In genomic region chr7:44961844-44962482, GRCh38 we compare ENCODE assay signal across 10 cellular contexts. TPM values are rescaled to one million over a fixed set of nuclear protein-coding genes. Genes with fewer than 3 reads are reported as not detected.
A peak's percentile ranks its signal among the peaks of the same experiment; 100 is the strongest.
DNase-seq lines count a peak whose midpoint lies in the region; ATAC-seq, FAIRE-seq and TF ChIP-seq lines count a peak whose summit lies in the region.
"Had no signal": no experiment of that assay in that cellular context is flagged by ENCODE, and none has a peak within 500 bp of the region (broad histone marks: within the 10 kb centered on the region; RNA-seq: fewer than 3 reads in every experiment).

No MANE protein-coding gene starts in this region.

- peak overlapping the region; percentile 41 for H3K4me3 ChIP-seq in HUES64 (ENCODE audit: low read length)
- peak overlapping the region; percentile 53 to 56 (median 54) for H3K4me3 ChIP-seq in esophagus muscularis mucosa

- DNase-seq in G401 (ENCODE audit: low spot score) = peak; percentile 40
- DNase-seq in esophagus muscularis mucosa (ENCODE audit: extremely low spot score) = no peak
- DNase-seq in sciatic nerve (ENCODE audit: low spot score) = no peak
- DNase-seq in D721Med (ENCODE audit: insufficient read length, low spot score) = no peak
- DNase-seq in NCI-H2029 (lab: John Stamatoyannopoulos, UW) = no peak
- no peak for DNase-seq in T-helper 2 cell treated with Interferon-gamma antibody and Interleukin-4, amounts not matched to agents 5 μg/mL and 100 μg/mL, for 36 hours (ENCODE audit: low spot score)
- DNase-seq: NCI-H1417 treated with DMSO at 0.1 percent for 48 hours had no signal

- TF ChIP-seq CTCF in esophagus muscularis mucosa (IDR thresholded peaks at IDR 0.05) (no peak), D721Med (IDR thresholded peaks at IDR 0.05; ENCODE audit: insufficient read depth, missing control alignments) (no peak)

- peak; percentile 36 for ATAC-seq in sciatic nerve
- ATAC-seq in GM21529 (IDR thresholded peaks at IDR 0.05; ENCODE audit: unreplicated experiment) = no peak

- peaks cover 39% of the 10 kb centered on the region for H3K27me3 ChIP-seq in HUES64 (ENCODE audit: insufficient read depth, low read length)
- H3K27me3 ChIP-seq in esophagus muscularis mucosa = peaks cover 0 to 32% (median 0%) of the 10 kb centered on the region in 4 donors

- intact Hi-C loops in esophagus muscularis mucosa (cut with DNase I) (no loop called here), sciatic nerve (cut with DNase I) (loop anchor here (10.0 kb wide), 1 partner anchor 173 kb away; no protein-coding TSS in a partner anchor)

- H3K27ac ChIP-seq in HUES64 (ENCODE audit: low read depth, low read length) = no peak overlapping the region
- H3K27ac ChIP-seq in esophagus muscularis mucosa (replicated peaks in 1 of 4) = no peak overlapping the region

- H3K36me3 Mint-ChIP-seq in T-helper 2 cell treated with Interferon-gamma antibody and Interleukin-4, amounts not matched to agents 5 μg/mL and 100 μg/mL, for 36 hours (ENCODE audit: low read depth) = peaks cover 38% of the 10 kb centered on the region

- H3K4me1 Mint-ChIP-seq in T-helper 2 cell treated with Interferon-gamma antibody and Interleukin-4, amounts not matched to agents 5 μg/mL and 100 μg/mL, for 36 hours (ENCODE audit: low read depth) = peaks cover 15% of the 10 kb centered on the region

- H3K27me3 Mint-ChIP-seq in T-helper 2 cell treated with Interferon-gamma antibody and Interleukin-4, amounts not matched to agents 5 μg/mL and 100 μg/mL, for 36 hours (ENCODE audit: low read depth) = no peaks in the 10 kb centered on the region

- 72% methylated on average over 16 of the region's 16 CpGs for WGBS in HUES64
- WGBS in esophagus muscularis mucosa = 88% methylated on average over 4 of the region's 16 CpGs

- no peak for TF ChIP-seq EP300 in esophagus muscularis mucosa (IDR thresholded peaks at IDR 0.05)

- H3K4me1 ChIP-seq in HUES64 (ENCODE audit: insufficient read depth, low read length) (no peaks in the 10 kb centered on the region), esophagus muscularis mucosa (peaks cover 9 to 15% (median 14%) of the 10 kb centered on the region in 4 donors)

- in situ Hi-C loops in G401 (cut with HindIII; ENCODE audit: low sequenced_read_pairs) = no loop called here

- H3K27ac Mint-ChIP-seq in T-helper 2 cell treated with Interferon-gamma antibody and Interleukin-4, amounts not matched to agents 5 μg/mL and 100 μg/mL, for 36 hours = no peak overlapping the region

- FAIRE-seq in D721Med (lab: Jason Lieb, UNC) = no peak
- FAIRE-seq: colon had no signal

- H3K9me3 ChIP-seq in HUES64 (ENCODE audit: insufficient read depth, low read depth, low read length) = no peaks in the 10 kb centered on the region
- no peaks in the 10 kb centered on the region for H3K9me3 ChIP-seq in esophagus muscularis mucosa

- no peaks in the 10 kb centered on the region for H3K36me3 ChIP-seq in HUES64 (ENCODE audit: insufficient read depth, low read length)
- no peaks in the 10 kb centered on the region for H3K36me3 ChIP-seq in esophagus muscularis mucosa

- H3K9me3 Mint-ChIP-seq in T-helper 2 cell treated with Interferon-gamma antibody and Interleukin-4, amounts not matched to agents 5 μg/mL and 100 μg/mL, for 36 hours = no peaks in the 10 kb centered on the region

- TF ChIP-seq POLR2A in esophagus muscularis mucosa (IDR thresholded peaks at IDR 0.05; ENCODE audit: low read depth) = no peak

- peak overlapping the region; percentile 72 for H3K9ac ChIP-seq in HUES64 (ENCODE audit: low read depth, low read length)

- no peak overlapping the region for H3K4me3 Mint-ChIP-seq in T-helper 2 cell treated with Interferon-gamma antibody and Interleukin-4, amounts not matched to agents 5 μg/mL and 100 μg/mL, for 36 hours

RNA-seq across cellular contexts. Expression of gene MYO1G, which starts 16.9 kb away (rescaled TPM):
- total RNA-seq in G401 (2014; rRNA removed; shearing (Covaris generic)) = 0.37 and 0.98 TPM in 2 replicates
- not detected for polyA plus RNA-seq in HUES64 (2013, experiment 1 of 2)
- polyA plus RNA-seq in HUES64 (2013, experiment 2 of 2) = not detected
- total RNA-seq in esophagus muscularis mucosa (1 to 10 TPM in 3 of 4 donors, under 1 TPM in 1; 0.78 to 6.8 (median 3.1) TPM), sciatic nerve (8.8 TPM)

RNA-seq across cellular contexts. Expression of gene CCM2, which starts 38.0 kb away (rescaled TPM):
- 30.2 and 34.2 TPM in 2 replicates for total RNA-seq in G401 (2014; rRNA removed; shearing (Covaris generic))
- polyA plus RNA-seq in HUES64 (2013, experiment 1 of 2) = 30.4 TPM
- 30.7 TPM for polyA plus RNA-seq in HUES64 (2013, experiment 2 of 2)
- total RNA-seq in esophagus muscularis mucosa (10 to 100 TPM; 40.3 to 61.7 (median 49.4) TPM), sciatic nerve (42.9 TPM)
